Comparison of ENCODE assay signal across 8 cellular contexts in genomic region chr22:18001894-18002315, GRCh38. TPM values are rescaled to one million over a fixed set of nuclear protein-coding genes. Genes with fewer than 3 reads are reported as not detected.
DNase-seq lines count a peak whose midpoint lies in the region; ATAC-seq and TF ChIP-seq lines count a peak whose summit lies in the region.
"Not testable (repeated sequence)": the region's sequence is repeated elsewhere in the genome, so short reads cannot be mapped to it uniquely, and the experiment has no call there.

No MANE protein-coding gene starts in this region.

- 41% methylated on average over 15 of the region's 15 CpGs for WGBS in liver
- WGBS in suprapubic skin: 33% methylated on average over 15 of the region's 15 CpGs

- not testable (repeated sequence) for H3K36me3 Mint-ChIP-seq in CD14-positive monocyte, WTC11

- not testable (repeated sequence) for TF ChIP-seq POLR2A in suprapubic skin (IDR thresholded peaks at IDR 0.05)

- H2AFZ ChIP-seq in Karpas-422 (ENCODE audit: low read length): 0 out of 2 replicates have a peak overlapping the region, but pooled peaks have one; percentile 67
- peak overlapping the region; percentile 88 for H2AFZ ChIP-seq in osteoblast (ENCODE audit: low read length)

- in situ Hi-C loops in astrocyte of the cerebellum (cut with HindIII; ENCODE audit: low sequenced_read_pairs): loop anchor here (5.0 kb wide), 1 partner anchor 75 kb away; the partner anchor contains the start of gene PEX26

- peak overlapping the region; percentile 82 to 96 for H3K4me3 Mint-ChIP-seq in CD14-positive monocyte
- H3K4me3 Mint-ChIP-seq in WTC11: peak overlapping the region; percentile 78; the same call in 1 of the 2 replicates

- not testable (repeated sequence) for H3K9me2 ChIP-seq in Karpas-422 (replicated peaks; ENCODE audit: insufficient read depth, low read length)

- TF ChIP-seq EP300 in suprapubic skin (IDR thresholded peaks at IDR 0.05): not testable (repeated sequence)

- ATAC-seq in WTC11: not testable (repeated sequence)

- H3K9ac ChIP-seq in Karpas-422 (ENCODE audit: low read length) (peak overlapping the region; percentile 92), liver (ENCODE audit: low read depth in 1 of 2, low read length in 2 of 2) (peak overlapping the region in 1 of 2 donors; percentile 78)

- peaks cover 18% of the 10 kb centered on the region for H3K4me1 Mint-ChIP-seq in CD14-positive monocyte
- H3K4me1 Mint-ChIP-seq in WTC11: not testable (repeated sequence)

- peaks cover 18 to 44% (median 37%) of the 10 kb centered on the region in 3 donors for H3K27me3 Mint-ChIP-seq in CD14-positive monocyte (ENCODE audit: low read depth in 3 of 3)
- H3K27me3 Mint-ChIP-seq in WTC11 (ENCODE audit: low read depth): not testable (repeated sequence)

- TF ChIP-seq CTCF in CD14-positive monocyte (IDR thresholded peaks at IDR 0.05); WTC11 (IDR thresholded peaks at IDR 0.05); astrocyte of the cerebellum (IDR thresholded peaks at IDR 0.05; ENCODE audit: low read depth, low read length, missing control alignments); liver (IDR thresholded peaks at IDR 0.05; ENCODE audit: low read depth, low read length, missing input control); osteoblast (IDR thresholded peaks at IDR 0.05; ENCODE audit: extremely low read depth, low read depth, low read length); suprapubic skin (IDR thresholded peaks at IDR 0.05): not testable (repeated sequence)

- H3K4me3 ChIP-seq in Karpas-422 (ENCODE audit: low read length): peak overlapping the region; percentile 94
- peak overlapping the region; percentile 76 for H3K4me3 ChIP-seq in astrocyte of the cerebellum (ENCODE audit: low read depth, low read length)
- H3K4me3 ChIP-seq in liver (ENCODE audit: low read depth in 1 of 3, low read length in 3 of 3): peak overlapping the region in 2 of 3 donors; percentile 59 to 71
- H3K4me3 ChIP-seq in osteoblast (ENCODE audit: insufficient read depth, low read length): peak overlapping the region; percentile 90
- H3K4me3 ChIP-seq in suprapubic skin: peak overlapping the region; percentile 97

- not testable (repeated sequence) for H3K27me3 ChIP-seq in Karpas-422 (ENCODE audit: low read length); liver (ENCODE audit: control insufficient read depth in 4 of 4, insufficient read depth in 4 of 4, low read length in 3 of 4); osteoblast (ENCODE audit: insufficient read depth, low read length); suprapubic skin

- not testable (repeated sequence) for H3K9me3 ChIP-seq in Karpas-422 (ENCODE audit: low read length); liver (ENCODE audit: control insufficient read depth in 4 of 4, low read length in 3 of 4); osteoblast (ENCODE audit: low read depth, low read length); suprapubic skin

- intact Hi-C loops in CD14-positive monocyte (cut with micrococcal nuclease): not testable (repeated sequence)

- DNase-seq in CD14-positive monocyte (ENCODE audit: low spot score); Karpas-422; WTC11 (ENCODE audit: low spot score); astrocyte of the cerebellum (ENCODE audit: low read depth); epithelial cell of prostate (ENCODE audit: low read depth, low spot score); osteoblast (ENCODE audit: insufficient read length, low spot score, missing footprints); suprapubic skin (ENCODE audit: low spot score in 2 of 2): not testable (repeated sequence)

- H4K20me1 ChIP-seq in Karpas-422 (ENCODE audit: insufficient read depth, low read depth, low read length): peaks cover 18% of the 10 kb centered on the region; the same call in 1 of the 2 replicates
- peaks cover 21% of the 10 kb centered on the region for H4K20me1 ChIP-seq in osteoblast (ENCODE audit: insufficient read depth, low read length)

- CTCF ChIA-PET in WTC11 (lab: Charles Lee): interaction anchor here (3.6 kb wide), 1 partner anchor 22 kb away, joined by 13 read pairs; the partner anchor contains the start of gene MICAL3

- H3K27ac ChIP-seq in Karpas-422 (ENCODE audit: low read length): peak overlapping the region; percentile 94
- H3K27ac ChIP-seq in epithelial cell of prostate: peak overlapping the region; percentile 77
- H3K27ac ChIP-seq in liver (ENCODE audit: low read depth in 1 of 2, low read length in 2 of 2): peak overlapping the region; percentile 87 to 92
- H3K27ac ChIP-seq in osteoblast (ENCODE audit: low read depth, low read length): not testable (repeated sequence)
- H3K27ac ChIP-seq in suprapubic skin: peak overlapping the region; percentile 92

- H3K79me2 ChIP-seq in Karpas-422 (ENCODE audit: low read length): peaks cover 58% of the 10 kb centered on the region
- peaks cover 44% of the 10 kb centered on the region for H3K79me2 ChIP-seq in osteoblast (ENCODE audit: insufficient read depth, low read length)

- not testable (repeated sequence) for H3K9me3 Mint-ChIP-seq in CD14-positive monocyte, WTC11

- H3K4me1 ChIP-seq in Karpas-422 (ENCODE audit: low read length) (peaks cover 58% of the 10 kb centered on the region), liver (ENCODE audit: control insufficient read depth in 4 of 4, insufficient read depth in 4 of 4, low read length in 3 of 4) (peaks cover 5 to 19% (median 12%) of the 10 kb centered on the region in 4 donors), osteoblast (ENCODE audit: insufficient read depth, low read length) (peaks cover 11% of the 10 kb centered on the region), suprapubic skin (peaks cover 19% of the 10 kb centered on the region)

- POLR2A ChIA-PET in WTC11 (lab: Charles Lee): not testable (repeated sequence)

- peaks cover 12% of the 10 kb centered on the region for H3K36me3 ChIP-seq in Karpas-422 (ENCODE audit: insufficient read depth, low read length)
- H3K36me3 ChIP-seq in liver (ENCODE audit: control insufficient read depth in 4 of 4, insufficient read depth in 3 of 4, low read depth in 1 of 4, low read length in 3 of 4); osteoblast (ENCODE audit: insufficient read depth, low read length); suprapubic skin: not testable (repeated sequence)

- TF ChIP-seq RAD21 in liver (IDR thresholded peaks at IDR 0.05): not testable (repeated sequence)

- H3K4me2 ChIP-seq in Karpas-422 (ENCODE audit: low read depth, low read length, poor library complexity, severe bottlenecking) (peak overlapping the region; percentile 92), osteoblast (ENCODE audit: insufficient read depth, low read length) (peak overlapping the region; percentile 86)

- H3K27ac Mint-ChIP-seq in CD14-positive monocyte: peak overlapping the region in 4 of 7 donors; percentile 30 to 91 (median 72)
- not testable (repeated sequence) for H3K27ac Mint-ChIP-seq in WTC11

TF ChIP-seq in WTC11, 78 proteins besides CTCF, POLR2A, EP300 and RAD21:
- TF ChIP-seq GTF2I (CRISPR knock-in tag; conservative IDR thresholded peaks at IDR 0.05): 0 out of 2 replicates have a peak, but pooled peaks have one; percentile 47

TF ChIP-seq in liver, 16 proteins besides CTCF, POLR2A, EP300 and RAD21:
- TF ChIP-seq RXRA (IDR thresholded peaks at IDR 0.05) (peak; percentile 1 to 24), NR2F2 (IDR thresholded peaks at IDR 0.05) (peak; percentile 37), SP1 (IDR thresholded peaks at IDR 0.05) (peak; percentile 11)
- TF ChIP-seq, protein P1, sequence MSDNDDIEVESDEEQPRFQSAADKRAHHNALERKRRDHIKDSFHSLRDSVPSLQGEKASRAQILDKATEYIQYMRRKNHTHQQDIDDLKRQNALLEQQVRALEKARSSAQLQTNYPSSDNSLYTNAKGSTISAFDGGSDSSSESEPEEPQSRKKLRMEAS (IDR thresholded peaks at IDR 0.05): peak; percentile 91

RNA-seq across cellular contexts. Expression of gene MICAL3, which starts 22.5 kb away (rescaled TPM):
- polyA plus RNA-seq in CD14-positive monocyte: under 1 TPM in 1 of 2 donors, not detected in 1; 0.23 TPM
- total RNA-seq in Karpas-422 (2014; rRNA removed; shearing (Covaris generic); ENCODE audit: low replicate concordance): 54.9 and 64.1 TPM in 2 replicates
- total RNA-seq in WTC11 (2021): 35.6 to 41.2 TPM (median 38.8 TPM) in 3 replicates
- 10 to 100 TPM; 30.3 to 38.4 TPM for total RNA-seq in liver
- polyA plus RNA-seq in liver: 10 to 100 TPM in 1 of 2 donors, 1 to 10 TPM in 1; 6.4 to 16.5 TPM
- total RNA-seq in osteoblast: 35.1 and 39.5 TPM in 2 replicates
- total RNA-seq in suprapubic skin: 10 to 100 TPM; 30.4 to 57.1 (median 37.7) TPM
